In the genomic region with DNA sequence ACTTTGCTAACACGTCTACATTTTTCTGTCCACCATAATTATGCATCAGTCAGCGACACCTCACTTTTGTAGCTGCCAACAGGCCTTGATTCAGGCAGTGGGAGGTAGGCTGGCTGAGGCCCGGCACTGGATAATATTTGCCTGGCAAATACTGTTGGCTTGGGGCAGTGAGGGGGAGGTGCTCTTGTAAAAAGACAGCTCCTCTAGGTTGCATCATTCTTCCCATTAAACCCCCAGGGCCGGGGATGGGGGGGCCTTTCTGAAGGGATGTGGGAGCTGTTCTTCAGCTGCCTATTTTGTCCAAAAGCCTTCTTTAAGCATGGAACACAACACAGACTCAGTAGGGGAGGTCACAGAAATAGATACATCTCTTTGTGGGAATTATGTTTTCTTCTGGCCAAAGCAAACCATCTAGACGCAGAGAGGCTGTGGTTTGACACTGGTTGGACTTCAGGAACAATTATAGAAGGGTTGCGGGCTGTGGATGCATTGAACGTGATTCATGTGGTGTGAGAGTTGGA, we compare ENCODE assay signal across 18 cellular contexts.
DNase-seq lines count a peak whose midpoint lies in the region; ATAC-seq and TF ChIP-seq lines count a peak whose summit lies in the region.
"Had no signal": no experiment of that assay in that cellular context is flagged by ENCODE, and none has a peak within 500 bp of the region (broad histone marks: within the 10 kb centered on the region; RNA-seq: fewer than 3 reads in every experiment).

No MANE protein-coding gene starts in this region.

- H3K27ac ChIP-seq in GM23248 = peak overlapping the region; percentile 50
- H3K27ac ChIP-seq in endodermal cell (ENCODE audit: low read depth, low read length) = peak overlapping the region; percentile 9
- H3K27ac ChIP-seq in neuronal stem cell (replicated peaks; ENCODE audit: low read length) = peak overlapping the region; percentile 62
- no peak overlapping the region for H3K27ac ChIP-seq in upper lobe of left lung
- H3K27ac ChIP-seq: gastrocnemius medialis, KMS-11 had no signal

- no peak overlapping the region for H3K14ac ChIP-seq in neuronal stem cell (ENCODE audit: low read length)

- peaks cover 33% of the 10 kb centered on the region for H3K4me1 ChIP-seq in GM23248 (ENCODE audit: insufficient read depth)
- no peaks in the 10 kb centered on the region for H3K4me1 ChIP-seq in endodermal cell (ENCODE audit: control insufficient read depth, insufficient read depth, low read length)
- H3K4me1 ChIP-seq in neuronal stem cell (ENCODE audit: control insufficient read depth in 2 of 2, insufficient read depth in 1 of 2, low read depth in 1 of 2, low read length in 2 of 2) = peaks cover 0 to 11% of the 10 kb centered on the region in 2 donors
- H3K4me1 ChIP-seq in upper lobe of left lung = no peaks in the 10 kb centered on the region

- DNase-seq in GM23248 (peak; percentile 68), SW480 (ENCODE audit: low spot score) (peak; percentile 4), endodermal cell (no peak), neuronal stem cell (ENCODE audit: low spot score) (peak; percentile 48), upper lobe of left lung (no peak), HT-29 (ENCODE audit: low spot score) (no peak), DMS53 treated with DMSO at 0.1 percent for 48 hours (lab: John Stamatoyannopoulos, UW; ENCODE audit: unreplicated experiment) (no peak)
- DNase-seq: activated CD4-positive, alpha-beta T cell treated with anti-CD3 and anti-CD28 coated beads, Interleukin-2, amount 50 U/mL, for 1 hour; activated CD8-positive, alpha-beta memory T cell treated with anti-CD3 and anti-CD28 coated beads, Interleukin-2, amount 50 U/mL, for 48 hours; activated gamma-delta T cell treated with Interleukin-2 at 50 U/mL for 16 hours; CD8-positive, alpha-beta T cell; cortex of kidney; EL; gastrocnemius medialis; stimulated activated naive CD8-positive, alpha-beta T cell treated with anti-CD3 and anti-CD28 coated beads, Interleukin-15, Interleukin-2, amounts not matched to agents 100 U/mL and 50 U/mL, for 24 hours had no signal

- H4K8ac ChIP-seq in neuronal stem cell (ENCODE audit: low read depth, low read length) = no peak overlapping the region

- H3K9me3 ChIP-seq in GM23248 (ENCODE audit: low read depth) = no peaks in the 10 kb centered on the region
- H3K9me3 ChIP-seq in endodermal cell (ENCODE audit: control insufficient read depth, low read length) = no peaks in the 10 kb centered on the region
- no peaks in the 10 kb centered on the region for H3K9me3 ChIP-seq in neuronal stem cell (replicated peaks in 1 of 2; ENCODE audit: control insufficient read depth in 2 of 2, insufficient read depth in 1 of 2, low read depth in 1 of 2, low read length in 2 of 2)
- H3K9me3 ChIP-seq in upper lobe of left lung = no peaks in the 10 kb centered on the region
- H3K9me3 ChIP-seq: gastrocnemius medialis had no signal

- H3K18ac ChIP-seq in neuronal stem cell (ENCODE audit: low read length) = no peak overlapping the region

- no peak for ATAC-seq in upper lobe of left lung (ENCODE audit: low FRiP score in 2 of 2)
- no peak for ATAC-seq in HG03521 (IDR thresholded peaks at IDR 0.05; ENCODE audit: unreplicated experiment)
- ATAC-seq: CD8-positive, alpha-beta T cell; gastrocnemius medialis; HCT116; stimulated activated naive CD8-positive, alpha-beta T cell treated with anti-CD3 and anti-CD28 coated beads, Interleukin-15, Interleukin-2, amounts not matched to agents 100 U/mL and 50 U/mL, for 24 hours had no signal

- H3K79me2 ChIP-seq in GM23248 (ENCODE audit: insufficient read depth) = no peaks in the 10 kb centered on the region

- H3K4me2 ChIP-seq in GM23248 (ENCODE audit: unreplicated experiment) (peak overlapping the region; percentile 25), neuronal stem cell (ENCODE audit: insufficient read depth, low read length, poor library complexity, severe bottlenecking) (no peak overlapping the region)
- H3K4me2 ChIP-seq: KMS-11 had no signal

- H3K4me3 ChIP-seq in GM23248 = no peak overlapping the region
- H3K4me3 ChIP-seq in endodermal cell (ENCODE audit: low read length) = no peak overlapping the region
- H3K4me3 ChIP-seq in neuronal stem cell (ENCODE audit: low read length in 2 of 2) = no peak overlapping the region
- H3K4me3 ChIP-seq in upper lobe of left lung = no peak overlapping the region
- H3K4me3 ChIP-seq: gastrocnemius medialis had no signal

- H3K9ac ChIP-seq in GM23248 = no peak overlapping the region
- H3K9ac ChIP-seq in endodermal cell (ENCODE audit: extremely low read depth, low read length, poor library complexity, severe bottlenecking) = no peak overlapping the region
- no peak overlapping the region for H3K9ac ChIP-seq in neuronal stem cell (ENCODE audit: low read depth, low read length, poor library complexity)
- H3K9ac ChIP-seq: KMS-11 had no signal

- H3K27ac Mint-ChIP-seq in endodermal cell = no peak overlapping the region
- H3K27ac Mint-ChIP-seq: CD8-positive, alpha-beta T cell had no signal

- H3K27me3 Mint-ChIP-seq in endodermal cell (ENCODE audit: insufficient read depth) = no peaks in the 10 kb centered on the region

- H2BK12ac ChIP-seq in neuronal stem cell (ENCODE audit: low read length) = no peak overlapping the region

- no peak overlapping the region for H3K23ac ChIP-seq in neuronal stem cell (ENCODE audit: low read depth, low read length, poor library complexity)

- H2AFZ ChIP-seq in GM23248 (peak overlapping the region; percentile 72), neuronal stem cell (ENCODE audit: low read length) (peak overlapping the region; percentile 41)

- no peaks in the 10 kb centered on the region for H3K9me3 Mint-ChIP-seq in endodermal cell

- no peaks in the 10 kb centered on the region for H3K9me2 ChIP-seq in GM23248 (ENCODE audit: insufficient read depth)

- H3K79me1 ChIP-seq in neuronal stem cell (ENCODE audit: low read depth, low read length) = no peaks in the 10 kb centered on the region

- TF ChIP-seq EP300 in upper lobe of left lung (IDR thresholded peaks at IDR 0.05) = no peak

- H3K4me3 Mint-ChIP-seq in endodermal cell = no peak overlapping the region
- H3K4me3 Mint-ChIP-seq: CD8-positive, alpha-beta T cell had no signal

- H2BK5ac ChIP-seq in neuronal stem cell (ENCODE audit: low read length) = no peak overlapping the region

- TF ChIP-seq CTCF in endodermal cell (conservative IDR thresholded peaks at IDR 0.05) (no peak), upper lobe of left lung (IDR thresholded peaks at IDR 0.05) (no peak)

- H2BK15ac ChIP-seq in neuronal stem cell (ENCODE audit: low read length) = no peak overlapping the region

- H3F3A ChIP-seq in GM23248 (ENCODE audit: insufficient read depth) = peaks cover 7% of the 10 kb centered on the region; the same call in 1 of the 2 replicates

- 28 to 36% methylated on average over 7 of the region's 7 CpGs for WGBS in GM23248 (ENCODE audit: low coverage in 1 of 2, low lambda C conversion rate in 2 of 2, missing lambda C conversion rate in 2 of 2), 2 experiments
- 84 to 91% methylated on average over 5 to 7 of the region's 7 CpGs for WGBS in endodermal cell (ENCODE audit: insufficient coverage in 1 of 2, insufficient read length in 1 of 2), 2 experiments
- no CpG with 5 or more reads among the region's 7 CpGs for WGBS in neuronal stem cell (ENCODE audit: extremely low coverage in 2 of 2, insufficient read length in 2 of 2, insufficient replicate concordance in 1 of 2), 2 donors
- 74 to 81% methylated on average over 7 of the region's 7 CpGs for WGBS in upper lobe of left lung, 2 donors

- no peaks in the 10 kb centered on the region for H3K4me1 Mint-ChIP-seq in endodermal cell

- no peak overlapping the region for H3K4ac ChIP-seq in neuronal stem cell (ENCODE audit: low read length)

- no peaks in the 10 kb centered on the region for H3K27me3 ChIP-seq in GM23248 (replicated peaks; ENCODE audit: insufficient read depth)
- no peaks in the 10 kb centered on the region for H3K27me3 ChIP-seq in endodermal cell (ENCODE audit: control insufficient read depth, insufficient read depth, low read length, poor library complexity, severe bottlenecking)
- no peaks in the 10 kb centered on the region for H3K27me3 ChIP-seq in neuronal stem cell (ENCODE audit: control insufficient read depth in 3 of 3, insufficient read depth in 3 of 3, low read depth in 1 of 3, low read length in 3 of 3)
- no peaks in the 10 kb centered on the region for H3K27me3 ChIP-seq in upper lobe of left lung

- H4K20me1 ChIP-seq in GM23248 (ENCODE audit: insufficient read depth) = no peaks in the 10 kb centered on the region

- TF ChIP-seq POLR2A in upper lobe of left lung (IDR thresholded peaks at IDR 0.05) = no peak

- H3K36me3 Mint-ChIP-seq in endodermal cell (ENCODE audit: low read depth) = no peaks in the 10 kb centered on the region
- H3K36me3 Mint-ChIP-seq: CD8-positive, alpha-beta T cell had no signal

- H2BK120ac ChIP-seq in neuronal stem cell (ENCODE audit: low read depth, low read length) = no peak overlapping the region

- in situ Hi-C loops in GM23248 (cut with MboI) = no loop called here

- H3K36me3 ChIP-seq in GM23248 (ENCODE audit: low read depth) = no peaks in the 10 kb centered on the region
- H3K36me3 ChIP-seq in endodermal cell (ENCODE audit: control insufficient read depth, insufficient read depth, low read length) = no peaks in the 10 kb centered on the region
- no peaks in the 10 kb centered on the region for H3K36me3 ChIP-seq in neuronal stem cell (replicated peaks in 1 of 2; ENCODE audit: control insufficient read depth in 2 of 2, insufficient read depth in 2 of 2, low read length in 2 of 2)
- no peaks in the 10 kb centered on the region for H3K36me3 ChIP-seq in upper lobe of left lung
- H3K36me3 ChIP-seq: gastrocnemius medialis had no signal

- no peak overlapping the region for H4K91ac ChIP-seq in neuronal stem cell (ENCODE audit: low read depth, low read length, poor library complexity)

- H2AK5ac ChIP-seq in neuronal stem cell (ENCODE audit: low read depth, low read length) = no peak overlapping the region

Comparison
In these comparisons a context has a peak if more than half of its experiments do, and no peak if none do; other contexts are left out.
1. DNase-seq: peak in GM23248 (single experiment), SW480 (single experiment) and neuronal stem cell (single experiment); none in endodermal cell (single experiment), upper lobe of left lung (0 of 2), HT-29 (single experiment) and DMS53 treated with DMSO at 0.1 percent for 48 hours (single experiment).
2. H3K27ac ChIP-seq: peak in GM23248 (single experiment), endodermal cell (single experiment) and neuronal stem cell (single experiment); none in upper lobe of left lung (0 of 4).